In genomic region chr9:91711755-91712591, GRCh38 we compare ENCODE assay signal across 8 cellular contexts.
A peak's percentile ranks its signal among the peaks of the same experiment; 100 is the strongest.
DNase-seq lines count a peak whose midpoint lies in the region; ATAC-seq and TF ChIP-seq lines count a peak whose summit lies in the region.

No MANE protein-coding gene starts in this region.

- no peaks in the 10 kb centered on the region for H3K4me1 ChIP-seq in HEK293 (ENCODE audit: control insufficient read depth, insufficient read depth, low read length)
- peaks cover 0 to 26% (median 2%) of the 10 kb centered on the region in 6 donors for H3K4me1 ChIP-seq in spleen
- no peaks in the 10 kb centered on the region for H3K4me1 ChIP-seq in GM23338 (ENCODE audit: insufficient read depth)

- H3K79me2 ChIP-seq in GM23338 (replicated peaks; ENCODE audit: insufficient read depth): no peaks in the 10 kb centered on the region

- CTCF ChIA-PET in HEK293 (lab: Yijun Ruan, JAX): interaction anchor here (1.1 kb wide), 1 partner anchor 23 kb away, joined by 3 read pairs; no protein-coding TSS in a partner anchor

- H4K20me1 ChIP-seq in GM23338 (replicated peaks; ENCODE audit: insufficient read depth): no peaks in the 10 kb centered on the region

- H3K4me3 ChIP-seq in HEK293 (ENCODE audit: low read depth, low read length): no peak overlapping the region
- H3K4me3 ChIP-seq in spleen: peak overlapping the region in 1 of 8 donors; percentile 36
- H3K4me3 ChIP-seq in GM23338: no peak overlapping the region

- peaks cover 6% of the 10 kb centered on the region for H3K9me3 Mint-ChIP-seq in GM23338

- no peak overlapping the region for H3K4me3 Mint-ChIP-seq in GM23338

- 0 out of 2 replicates have a peak, but pooled peaks cover 3% of the 10 kb centered on the region for H3K9me2 ChIP-seq in GM23338 (ENCODE audit: insufficient read depth)

- H3F3A ChIP-seq in GM23338 (replicated peaks; ENCODE audit: low read depth): no peaks in the 10 kb centered on the region

- DNase-seq in NAMALWA (ENCODE audit: low spot score) (peak; percentile 79), spleen (peak; percentile 90), GM23338 (ENCODE audit: low spot score) (no peak), DMS153 (lab: John Stamatoyannopoulos, UW) (no peak), NCI-H510A (lab: John Stamatoyannopoulos, UW) (no peak)
- DNase-seq in activated T-helper 9 cell treated with anti-CD3 and anti-CD28 coated beads, Interleukin-2, amount 50 U/mL, for 16 hours (ENCODE audit: low read depth): peak; percentile 29

- H3K4me2 ChIP-seq in GM23338: no peak overlapping the region

- POLR2A ChIA-PET in HEK293 (lab: Yijun Ruan, JAX): no interaction called here

- no peak for TF ChIP-seq CTCF in HEK293 (tag by site-specific recombination; IDR thresholded peaks at IDR 0.05)
- no peak for TF ChIP-seq CTCF in spleen (IDR thresholded peaks at IDR 0.05 in 8 of 11, conservative IDR thresholded peaks at IDR 0.05 in 3 of 11)
- no peak for TF ChIP-seq CTCF in GM23338 (conservative IDR thresholded peaks at IDR 0.05; ENCODE audit: low read depth in 2 of 2)

- WGBS in spleen, 5 donors: 34 to 44% (median 38%) methylated on average over 8 of the region's 8 CpGs

- intact Hi-C loops in spleen (cut with DNase I; ENCODE audit: low total_unique reads): no loop called here

- H2AFZ ChIP-seq in GM23338: no peak overlapping the region

- TF ChIP-seq POLR2A in spleen (IDR thresholded peaks at IDR 0.05): no peak

- H3K4me1 Mint-ChIP-seq in GM23338: no peaks in the 10 kb centered on the region; the same call in 2 of the 3 replicates

- ATAC-seq in GM18508 (IDR thresholded peaks at IDR 0.05; ENCODE audit: insufficient read depth, unreplicated experiment): peak; percentile 79
- no peak for ATAC-seq in GM23338

- H3K36me3 ChIP-seq in HEK293 (ENCODE audit: control insufficient read depth in 2 of 2, insufficient read depth in 1 of 2, low read length in 2 of 2): no peaks in the 10 kb centered on the region
- H3K36me3 ChIP-seq in spleen: no peaks in the 10 kb centered on the region
- no peaks in the 10 kb centered on the region for H3K36me3 ChIP-seq in GM23338 (ENCODE audit: insufficient read depth)

- H3K36me3 Mint-ChIP-seq in GM23338 (ENCODE audit: low read depth): no peaks in the 10 kb centered on the region; the same call in 2 of the 3 replicates

- H3K27ac ChIP-seq in HEK293 (ENCODE audit: extremely low read depth, low read depth, low read length): no peak overlapping the region
- H3K27ac ChIP-seq in spleen: peak overlapping the region in 4 of 8 donors; percentile 29 to 71 (median 60)
- no peak overlapping the region for H3K27ac ChIP-seq in GM23338 (ENCODE audit: low read depth)

- H3K27ac Mint-ChIP-seq in GM23338: no peak overlapping the region

- H3K27me3 ChIP-seq in spleen (replicated peaks in 1 of 7) (peaks cover 0 to 23% (median 0%) of the 10 kb centered on the region in 7 donors), GM23338 (ENCODE audit: insufficient read depth) (no peaks in the 10 kb centered on the region)

- peaks cover 4% of the 10 kb centered on the region for H3K27me3 Mint-ChIP-seq in GM23338 (ENCODE audit: insufficient read depth, low read depth, poor library complexity)

- H3K9me3 ChIP-seq in HEK293 (ENCODE audit: control insufficient read depth, insufficient read depth, low read depth, low read length) (no peaks in the 10 kb centered on the region), spleen (peaks cover 0 to 19% (median 9%) of the 10 kb centered on the region in 8 donors)

TF ChIP-seq in HEK293, 187 proteins besides CTCF, POLR2A, EP300 and RAD21:
- TF ChIP-seq KLF10 (tag by site-specific recombination; IDR thresholded peaks at IDR 0.05) (no peak), ZFHX2 (tag by site-specific recombination; conservative IDR thresholded peaks at IDR 0.05) (peak; percentile 85), EGR2 (tag by site-specific recombination; IDR thresholded peaks at IDR 0.05; ENCODE audit: low read depth) (peak; percentile 85), ZBTB11 (tag by site-specific recombination; conservative IDR thresholded peaks at IDR 0.05; ENCODE audit: low read depth) (0 out of 2 replicates have a peak, but pooled peaks have one; percentile 37)

TF ChIP-seq in GM23338, 12 proteins besides CTCF, POLR2A, EP300 and RAD21 (continues in another document):
- TF ChIP-seq ZNF114 (CRISPR knock-in tag; IDR thresholded peaks at IDR 0.05): no peak
- TF ChIP-seq EZH2phosphoT487 (IDR thresholded peaks at IDR 0.05; ENCODE audit: unreplicated experiment): no peak
- no peak for TF ChIP-seq ETS1 (IDR thresholded peaks at IDR 0.05)
- TF ChIP-seq ZNF462 (CRISPR knock-in tag; IDR thresholded peaks at IDR 0.05): no peak

Comparison
In these comparisons a context has a peak if more than half of its experiments do, and no peak if none do; other contexts are left out.
1. DNase-seq: peak in NAMALWA (single experiment), activated T-helper 9 cell treated with anti-CD3 and anti-CD28 coated beads, Interleukin-2, amount 50 U/mL, for 16 hours (single experiment) and spleen (single experiment); none in GM23338 (single experiment), DMS153 (single experiment) and NCI-H510A (single experiment).